In genomic region chr7:129168219-129168991, GRCh38 we compare ENCODE assay signal across 1 cellular context.
TF ChIP-seq lines count a peak whose summit lies in the region.

No MANE protein-coding gene starts in this region.

TF ChIP-seq in WTC11, 78 proteins besides CTCF, POLR2A, EP300 and RAD21 (continued from another document):
- no peak for TF ChIP-seq HMGXB4 (CRISPR knock-in tag; IDR thresholded peaks at IDR 0.05)
- TF ChIP-seq HMGA2 (CRISPR knock-in tag; IDR thresholded peaks at IDR 0.05): no peak
- TF ChIP-seq ATF6 (CRISPR knock-in tag; IDR thresholded peaks at IDR 0.05): no peak
- TF ChIP-seq RELA (CRISPR knock-in tag; IDR thresholded peaks at IDR 0.05; ENCODE audit: borderline replicate concordance): no peak
- no peak for TF ChIP-seq ATF2 (CRISPR knock-in tag; IDR thresholded peaks at IDR 0.05; ENCODE audit: borderline replicate concordance, low read depth)
- no peak for TF ChIP-seq MAX (CRISPR knock-in tag; IDR thresholded peaks at IDR 0.05)
- no peak for TF ChIP-seq GABPB1 (CRISPR knock-in tag; IDR thresholded peaks at IDR 0.05)
- TF ChIP-seq ZNF532 (CRISPR knock-in tag; IDR thresholded peaks at IDR 0.05; ENCODE audit: borderline replicate concordance): no peak
TF ChIP-seq in WTC11: peak in this region for 0.
